24 cellular contexts compared by ENCODE assay signal in genomic region chr3:150874666-150875219, GRCh38. TPM values are rescaled to one million over a fixed set of nuclear protein-coding genes. Genes with fewer than 3 reads are reported as not detected.
DNase-seq lines count a peak whose midpoint lies in the region; ATAC-seq and TF ChIP-seq lines count a peak whose summit lies in the region.
"Had no signal": no experiment of that assay in that cellular context is flagged by ENCODE, and none has a peak within 500 bp of the region (broad histone marks: within the 10 kb centered on the region; RNA-seq: fewer than 3 reads in every experiment).

No MANE protein-coding gene starts in this region.

- H4K20me1 ChIP-seq in hepatocyte (ENCODE audit: insufficient read depth, poor library complexity, severe bottlenecking) = no peaks in the 10 kb centered on the region
- H4K20me1 ChIP-seq: BLaER1 had no signal

- no peak for DNase-seq in activated T-helper 2 cell treated with anti-CD3 and anti-CD28 coated beads, Interferon-gamma antibody, Interleukin-2, Interleukin-4, amounts not matched to agents 10 μg/mL and 5 μg/mL and 100 μg/mL, durations not matched to agents 14 hours and 24 hours and 36 hours (ENCODE audit: low spot score)
- no peak for DNase-seq in chondrocyte (ENCODE audit: low spot score)
- DNase-seq in hepatocyte (ENCODE audit: low spot score) = no peak
- no peak for DNase-seq in stimulated activated effector memory CD8-positive, alpha-beta T cell treated with anti-CD3 and anti-CD28 coated beads, Interleukin-12 subunit alpha, Interleukin-12 subunit beta, amount 100 ng/mL, for 72 hours (ENCODE audit: low spot score in 2 of 2)
- no peak for DNase-seq in adrenal gland
- DNase-seq in spleen = no peak
- DNase-seq in HPDE6-E6E7 (ENCODE audit: extremely low spot score) = no peak
- DNase-seq: ACHN; CD4-positive, alpha-beta T cell; DND-41; H9; HFFc6; MM.1S; NCI-H1092; NCI-H1436; NCI-H187 treated with DMSO at 0.1 percent for 48 hours; NCI-H2107; NCI-H2227 treated with DMSO at 0.1 percent for 48 hours; NCI-H510A; NCI-H748 treated with DMSO at 0.1 percent for 48 hours; SIG-M5 had no signal

- no peak overlapping the region for H3K4me2 ChIP-seq in hepatocyte
- H3K4me2 ChIP-seq: BLaER1 had no signal

- H3K36me3 Mint-ChIP-seq in activated T-helper 2 cell treated with anti-CD3 and anti-CD28 coated beads, Interferon-gamma antibody, Interleukin-2, Interleukin-4, amounts not matched to agents 10 μg/mL and 5 μg/mL and 100 μg/mL, durations not matched to agents 14 hours and 24 hours and 36 hours (ENCODE audit: low read depth) = no peaks in the 10 kb centered on the region
- no peaks in the 10 kb centered on the region for H3K36me3 Mint-ChIP-seq in chondrocyte (ENCODE audit: low read depth)
- H3K36me3 Mint-ChIP-seq in stimulated activated effector memory CD8-positive, alpha-beta T cell treated with anti-CD3 and anti-CD28 coated beads, Interleukin-12 subunit alpha, Interleukin-12 subunit beta, amount 100 ng/mL, for 72 hours = no peaks in the 10 kb centered on the region

- TF ChIP-seq POLR2A in adrenal gland (IDR thresholded peaks at IDR 0.05) (no peak), spleen (IDR thresholded peaks at IDR 0.05) (no peak)

- WGBS in hepatocyte (ENCODE audit: low lambda C conversion rate, missing lambda C conversion rate) = 75% methylated on average over 1 of the region's 1 CpG
- 54 to 68% (median 55%) methylated on average over 1 of the region's 1 CpG for WGBS in adrenal gland, 4 donors
- WGBS in spleen, 5 donors = 83 to 92% (median 83%) methylated on average over 1 of the region's 1 CpG

- H3K27me3 Mint-ChIP-seq in activated T-helper 2 cell treated with anti-CD3 and anti-CD28 coated beads, Interferon-gamma antibody, Interleukin-2, Interleukin-4, amounts not matched to agents 10 μg/mL and 5 μg/mL and 100 μg/mL, durations not matched to agents 14 hours and 24 hours and 36 hours (ENCODE audit: low read depth) = no peaks in the 10 kb centered on the region
- H3K27me3 Mint-ChIP-seq in chondrocyte (ENCODE audit: low read depth) = peaks cover 2% of the 10 kb centered on the region
- H3K27me3 Mint-ChIP-seq: CD4-positive, alpha-beta T cell had no signal

- H3K4me3 Mint-ChIP-seq in activated T-helper 2 cell treated with anti-CD3 and anti-CD28 coated beads, Interferon-gamma antibody, Interleukin-2, Interleukin-4, amounts not matched to agents 10 μg/mL and 5 μg/mL and 100 μg/mL, durations not matched to agents 14 hours and 24 hours and 36 hours (ENCODE audit: low read depth) = no peak overlapping the region
- no peak overlapping the region for H3K4me3 Mint-ChIP-seq in chondrocyte (ENCODE audit: unreplicated experiment)
- H3K4me3 Mint-ChIP-seq in stimulated activated effector memory CD8-positive, alpha-beta T cell treated with anti-CD3 and anti-CD28 coated beads, Interleukin-12 subunit alpha, Interleukin-12 subunit beta, amount 100 ng/mL, for 72 hours = no peak overlapping the region
- H3K4me3 Mint-ChIP-seq: CD4-positive, alpha-beta T cell; H9; HFFc6 had no signal

- no peak overlapping the region for H2AFZ ChIP-seq in hepatocyte

- no peaks in the 10 kb centered on the region for H3K9me3 Mint-ChIP-seq in activated T-helper 2 cell treated with anti-CD3 and anti-CD28 coated beads, Interferon-gamma antibody, Interleukin-2, Interleukin-4, amounts not matched to agents 10 μg/mL and 5 μg/mL and 100 μg/mL, durations not matched to agents 14 hours and 24 hours and 36 hours
- H3K9me3 Mint-ChIP-seq in chondrocyte (ENCODE audit: low read depth) = no peaks in the 10 kb centered on the region
- H3K9me3 Mint-ChIP-seq in stimulated activated effector memory CD8-positive, alpha-beta T cell treated with anti-CD3 and anti-CD28 coated beads, Interleukin-12 subunit alpha, Interleukin-12 subunit beta, amount 100 ng/mL, for 72 hours = no peaks in the 10 kb centered on the region
- H3K9me3 Mint-ChIP-seq: CD4-positive, alpha-beta T cell; H9; HFFc6 had no signal

- H3K36me3 ChIP-seq in hepatocyte (replicated peaks; ENCODE audit: insufficient read depth, low read depth) (no peaks in the 10 kb centered on the region), adrenal gland (replicated peaks in 1 of 2) (no peaks in the 10 kb centered on the region), spleen (no peaks in the 10 kb centered on the region)
- H3K36me3 ChIP-seq: BLaER1 had no signal

- no peaks in the 10 kb centered on the region for H3K79me2 ChIP-seq in hepatocyte

- H3K9me3 ChIP-seq in hepatocyte (ENCODE audit: low read depth) = no peaks in the 10 kb centered on the region
- no peaks in the 10 kb centered on the region for H3K9me3 ChIP-seq in adrenal gland (replicated peaks in 1 of 3)
- H3K9me3 ChIP-seq in spleen = no peaks in the 10 kb centered on the region
- H3K9me3 ChIP-seq: BLaER1 had no signal

- H3K4me1 ChIP-seq in hepatocyte (ENCODE audit: insufficient read depth) (peaks cover 4% of the 10 kb centered on the region), adrenal gland (replicated peaks in 1 of 2) (no peaks in the 10 kb centered on the region), spleen (peaks cover 0 to 12% (median 0%) of the 10 kb centered on the region in 6 donors)
- H3K4me1 ChIP-seq: BLaER1 had no signal

- peak; percentile 65 for ATAC-seq in stimulated activated effector memory CD8-positive, alpha-beta T cell treated with anti-CD3 and anti-CD28 coated beads, Interleukin-12 subunit alpha, Interleukin-12 subunit beta, amount 100 ng/mL, for 72 hours
- ATAC-seq: K562 had no signal

- H3K4me3 ChIP-seq in hepatocyte = no peak overlapping the region
- H3K4me3 ChIP-seq in adrenal gland = no peak overlapping the region
- no peak overlapping the region for H3K4me3 ChIP-seq in spleen
- H3K4me3 ChIP-seq: BLaER1, K562 had no signal

- no peaks in the 10 kb centered on the region for H3K9me2 ChIP-seq in hepatocyte (replicated peaks; ENCODE audit: insufficient read depth)

- peak overlapping the region; percentile 51 for H3K27ac Mint-ChIP-seq in activated T-helper 2 cell treated with anti-CD3 and anti-CD28 coated beads, Interferon-gamma antibody, Interleukin-2, Interleukin-4, amounts not matched to agents 10 μg/mL and 5 μg/mL and 100 μg/mL, durations not matched to agents 14 hours and 24 hours and 36 hours
- H3K27ac Mint-ChIP-seq in chondrocyte (ENCODE audit: unreplicated experiment) = peak overlapping the region; percentile 27
- H3K27ac Mint-ChIP-seq in stimulated activated effector memory CD8-positive, alpha-beta T cell treated with anti-CD3 and anti-CD28 coated beads, Interleukin-12 subunit alpha, Interleukin-12 subunit beta, amount 100 ng/mL, for 72 hours = no peak overlapping the region
- H3K27ac Mint-ChIP-seq: CD4-positive, alpha-beta T cell; H9; HFFc6 had no signal

- intact Hi-C loops in activated T-helper 2 cell treated with anti-CD3 and anti-CD28 coated beads, Interferon-gamma antibody, Interleukin-2, Interleukin-4, amounts not matched to agents 10 μg/mL and 5 μg/mL and 100 μg/mL, durations not matched to agents 14 hours and 24 hours and 36 hours (cut with micrococcal nuclease) = loop anchor here (5.0 kb wide), 1 partner anchor 213 kb away; the partner anchor contains the start of gene MED12L
- intact Hi-C loops in adrenal gland (cut with DNase I) = no loop called here
- intact Hi-C loops in spleen (cut with DNase I; ENCODE audit: low total_unique reads) = no loop called here

- H3K4me1 Mint-ChIP-seq in activated T-helper 2 cell treated with anti-CD3 and anti-CD28 coated beads, Interferon-gamma antibody, Interleukin-2, Interleukin-4, amounts not matched to agents 10 μg/mL and 5 μg/mL and 100 μg/mL, durations not matched to agents 14 hours and 24 hours and 36 hours (ENCODE audit: low read depth) = peaks cover 24% of the 10 kb centered on the region
- H3K4me1 Mint-ChIP-seq in chondrocyte (ENCODE audit: low read depth) = peaks cover 11% of the 10 kb centered on the region
- H3K4me1 Mint-ChIP-seq in stimulated activated effector memory CD8-positive, alpha-beta T cell treated with anti-CD3 and anti-CD28 coated beads, Interleukin-12 subunit alpha, Interleukin-12 subunit beta, amount 100 ng/mL, for 72 hours = no peaks in the 10 kb centered on the region
- H3K4me1 Mint-ChIP-seq: H9 had no signal

- H3K27me3 ChIP-seq in hepatocyte (no peaks in the 10 kb centered on the region), adrenal gland (no peaks in the 10 kb centered on the region), spleen (replicated peaks in 1 of 7) (no peaks in the 10 kb centered on the region)
- H3K27me3 ChIP-seq: BLaER1 had no signal

- H3K27ac ChIP-seq in hepatocyte = peak overlapping the region; percentile 3
- no peak overlapping the region for H3K27ac ChIP-seq in adrenal gland
- peak overlapping the region in 3 of 8 donors; percentile 73 to 85 (median 76) for H3K27ac ChIP-seq in spleen
- H3K27ac ChIP-seq: BLaER1, RWPE1 had no signal

- TF ChIP-seq CTCF in chondrocyte (IDR thresholded peaks at IDR 0.05) = no peak
- no peak for TF ChIP-seq CTCF in hepatocyte (IDR thresholded peaks at IDR 0.05; ENCODE audit: poor library complexity)
- TF ChIP-seq CTCF in adrenal gland (IDR thresholded peaks at IDR 0.05) = no peak
- TF ChIP-seq CTCF in spleen (IDR thresholded peaks at IDR 0.05 in 8 of 11, conservative IDR thresholded peaks at IDR 0.05 in 3 of 11) = no peak

RNA-seq across cellular contexts. Expression of gene MINDY4B, which starts 30.5 kb away (rescaled TPM):
- not detected in 2 replicates for total RNA-seq in activated T-helper 2 cell treated with anti-CD3 and anti-CD28 coated beads, Interferon-gamma antibody, Interleukin-2, Interleukin-4, amounts not matched to agents 10 μg/mL and 5 μg/mL and 100 μg/mL, durations not matched to agents 14 hours and 24 hours and 36 hours
- total RNA-seq in chondrocyte = not detected in 3 replicates
- not detected in 2 replicates for total RNA-seq in hepatocyte
- polyA plus RNA-seq in hepatocyte = not detected in 2 replicates
- 1 to 10 TPM in 1 of 8 donors, not detected in 7; 1.4 TPM for total RNA-seq in adrenal gland
- polyA plus RNA-seq in adrenal gland = 1 to 10 TPM in 1 of 3 donors, under 1 TPM in 2; 0.71 to 1.9 (median 0.74) TPM
- total RNA-seq in spleen = not detected
- not detected for polyA plus RNA-seq in spleen
- total RNA-seq: CD4-positive, alpha-beta T cell; H9; HFFc6; K562 had no signal
- polyA plus RNA-seq: K562 had no signal
